9 cellular contexts compared by ENCODE assay signal in genomic region chr18:48408111-48408726, GRCh38. TPM values are rescaled to one million over a fixed set of nuclear protein-coding genes. Genes with fewer than 3 reads are reported as not detected.
A peak's percentile ranks its signal among the peaks of the same experiment; 100 is the strongest.
DNase-seq lines count a peak whose midpoint lies in the region; ATAC-seq and TF ChIP-seq lines count a peak whose summit lies in the region.
"Had no signal": no experiment of that assay in that cellular context is flagged by ENCODE, and none has a peak within 500 bp of the region (broad histone marks: within the 10 kb centered on the region; RNA-seq: fewer than 3 reads in every experiment).

No MANE protein-coding gene starts in this region.

- peak overlapping the region; percentile 76 for H3K23ac ChIP-seq in neuronal stem cell (ENCODE audit: low read depth, low read length, poor library complexity)

- peak overlapping the region; percentile 78 for H3K18ac ChIP-seq in neuronal stem cell (ENCODE audit: low read length)

- in situ Hi-C loops in Panc1 (cut with HindIII; ENCODE audit: low pct_unique_long_range_greater_than_20kb, low sequenced_read_pairs): no loop called here

- H3K4ac ChIP-seq in neuronal stem cell (ENCODE audit: low read length): no peak overlapping the region

- peaks cover 0 to 2% (median 0%) of the 10 kb centered on the region in 7 donors for H3K9me3 Mint-ChIP-seq in CD4-positive, CD25-positive, alpha-beta regulatory T cell

- H3K4me2 ChIP-seq in neuronal stem cell (ENCODE audit: insufficient read depth, low read length, poor library complexity, severe bottlenecking): peak overlapping the region; percentile 89

- peaks cover 62% of the 10 kb centered on the region for H3K27me3 Mint-ChIP-seq in CD4-positive, CD25-positive, alpha-beta regulatory T cell

- H2BK120ac ChIP-seq in neuronal stem cell (ENCODE audit: low read depth, low read length): no peak overlapping the region

- TF ChIP-seq CTCF in Panc1 (IDR thresholded peaks at IDR 0.05): no peak

- H3K36me3 ChIP-seq in CD4-positive, CD25-positive, alpha-beta regulatory T cell (ENCODE audit: control insufficient read depth, insufficient read depth, low read length): no peaks in the 10 kb centered on the region
- no peaks in the 10 kb centered on the region for H3K36me3 ChIP-seq in Panc1 (ENCODE audit: control insufficient read depth, insufficient read depth, low read length)
- H3K36me3 ChIP-seq in esophagus (ENCODE audit: control insufficient read depth in 2 of 2, insufficient read depth in 2 of 2, low read length in 1 of 2): no peaks in the 10 kb centered on the region
- no peaks in the 10 kb centered on the region for H3K36me3 ChIP-seq in neuronal stem cell (replicated peaks in 1 of 2; ENCODE audit: control insufficient read depth in 2 of 2, insufficient read depth in 2 of 2, low read length in 2 of 2)

- no peak overlapping the region for H3K14ac ChIP-seq in neuronal stem cell (ENCODE audit: low read length)

- peak in 1 of 3 donors; percentile 14 for DNase-seq in CD4-positive, CD25-positive, alpha-beta regulatory T cell
- DNase-seq in Panc1 (ENCODE audit: low read depth, low spot score) (no peak), neuronal stem cell (ENCODE audit: low spot score) (no peak), NCI-H82 (lab: John Stamatoyannopoulos, UW) (no peak), COLO829 (ENCODE audit: low spot score) (no peak), cerebellar cortex (ENCODE audit: low spot score) (no peak)
- DNase-seq: amniotic stem cell had no signal

- no peak overlapping the region for H2BK12ac ChIP-seq in neuronal stem cell (ENCODE audit: low read length)

- POLR2A ChIA-PET in Panc1 (lab: Charles Lee): no interaction called here

- 6% methylated on average over 41 to 42 of the region's 42 CpGs for WGBS in esophagus, 2 donors
- no CpG with 5 or more reads among the region's 42 CpGs for WGBS in neuronal stem cell (ENCODE audit: extremely low coverage in 2 of 2, insufficient read length in 2 of 2, insufficient replicate concordance in 1 of 2), 2 donors

- no peaks in the 10 kb centered on the region for H3K36me3 Mint-ChIP-seq in CD4-positive, CD25-positive, alpha-beta regulatory T cell

- peaks cover 15% of the 10 kb centered on the region for H3K4me1 ChIP-seq in CD4-positive, CD25-positive, alpha-beta regulatory T cell (ENCODE audit: control insufficient read depth, insufficient read depth, low read length, poor library complexity, severe bottlenecking)
- H3K4me1 ChIP-seq in Panc1 (ENCODE audit: control insufficient read depth, insufficient read depth, low read length) (no peaks in the 10 kb centered on the region), esophagus (ENCODE audit: control insufficient read depth in 2 of 2, insufficient read depth in 2 of 2, low read length in 1 of 2) (peaks cover 0 to 10% of the 10 kb centered on the region in 2 donors), neuronal stem cell (ENCODE audit: control insufficient read depth in 2 of 2, insufficient read depth in 1 of 2, low read depth in 1 of 2, low read length in 2 of 2) (peaks cover 4 to 29% of the 10 kb centered on the region in 2 donors)

- H3K27ac ChIP-seq in CD4-positive, CD25-positive, alpha-beta regulatory T cell (ENCODE audit: insufficient read depth, low read length, poor library complexity, severe bottlenecking): no peak overlapping the region
- no peak overlapping the region for H3K27ac ChIP-seq in Panc1 (ENCODE audit: low read length)
- H3K27ac ChIP-seq in esophagus (ENCODE audit: low read depth in 2 of 2, low read length in 1 of 2): no peak overlapping the region
- H3K27ac ChIP-seq in neuronal stem cell (replicated peaks; ENCODE audit: low read length): no peak overlapping the region

- peaks cover 0 to 19% (median 10%) of the 10 kb centered on the region in 4 donors for H3K4me1 Mint-ChIP-seq in CD4-positive, CD25-positive, alpha-beta regulatory T cell

- H2AK5ac ChIP-seq in neuronal stem cell (ENCODE audit: low read depth, low read length): no peak overlapping the region

- H3K9ac ChIP-seq in neuronal stem cell (ENCODE audit: low read depth, low read length, poor library complexity): peak overlapping the region; percentile 46

- peak overlapping the region; percentile 94 for H2AFZ ChIP-seq in neuronal stem cell (ENCODE audit: low read length)

- no TSS peak for BruUV-seq in Panc1 (replicated peaks; lab: Mats Ljungman, UMichigan)

- ATAC-seq in CD4-positive, CD25-positive, alpha-beta regulatory T cell (ENCODE audit: low read depth in 2 of 2): no peak
- ATAC-seq in Panc1 (no peak), HG03378 (IDR thresholded peaks at IDR 0.05; ENCODE audit: unreplicated experiment) (no peak)

- no peak overlapping the region for H4K8ac ChIP-seq in neuronal stem cell (ENCODE audit: low read depth, low read length)

- peaks cover 28% of the 10 kb centered on the region for H3K27me3 ChIP-seq in CD4-positive, CD25-positive, alpha-beta regulatory T cell (ENCODE audit: control insufficient read depth, insufficient read depth, low read length)
- H3K27me3 ChIP-seq in Panc1 (ENCODE audit: control insufficient read depth, insufficient read depth, low read length): peaks cover 19% of the 10 kb centered on the region
- no peaks in the 10 kb centered on the region for H3K27me3 ChIP-seq in esophagus (ENCODE audit: control insufficient read depth in 1 of 2, insufficient read depth in 2 of 2, low read length in 2 of 2)
- peaks cover 7 to 77% (median 33%) of the 10 kb centered on the region in 3 experiments for H3K27me3 ChIP-seq in neuronal stem cell (ENCODE audit: control insufficient read depth in 3 of 3, insufficient read depth in 3 of 3, low read depth in 1 of 3, low read length in 3 of 3)

- H2BK15ac ChIP-seq in neuronal stem cell (ENCODE audit: low read length): peak overlapping the region; percentile 44

- H3K79me1 ChIP-seq in neuronal stem cell (ENCODE audit: low read depth, low read length): no peaks in the 10 kb centered on the region

- H3K4me3 Mint-ChIP-seq in CD4-positive, CD25-positive, alpha-beta regulatory T cell: peak overlapping the region; percentile 40 to 88 (median 68)

- intact Hi-C loops in Panc1 (cut with micrococcal nuclease; ENCODE audit: unreplicated experiment): no loop called here

- no peaks in the 10 kb centered on the region for H3K9me3 ChIP-seq in CD4-positive, CD25-positive, alpha-beta regulatory T cell (ENCODE audit: control insufficient read depth in 2 of 2, low read length in 2 of 2)
- H3K9me3 ChIP-seq in Panc1 (ENCODE audit: control insufficient read depth, insufficient read depth, low read depth, low read length) (no peaks in the 10 kb centered on the region), esophagus (ENCODE audit: control insufficient read depth in 2 of 2, insufficient read depth in 1 of 2, low read depth in 1 of 2, low read length in 1 of 2) (no peaks in the 10 kb centered on the region), neuronal stem cell (replicated peaks in 1 of 2; ENCODE audit: control insufficient read depth in 2 of 2, insufficient read depth in 1 of 2, low read depth in 1 of 2, low read length in 2 of 2) (no peaks in the 10 kb centered on the region)

- H4K91ac ChIP-seq in neuronal stem cell (ENCODE audit: low read depth, low read length, poor library complexity): no peak overlapping the region

- H2BK5ac ChIP-seq in neuronal stem cell (ENCODE audit: low read length): no peak overlapping the region

- CTCF ChIA-PET in Panc1 (lab: Charles Lee): no interaction called here

- no peak overlapping the region for H3K27ac Mint-ChIP-seq in CD4-positive, CD25-positive, alpha-beta regulatory T cell

- H3K4me3 ChIP-seq in CD4-positive, CD25-positive, alpha-beta regulatory T cell (ENCODE audit: low read depth, low read length): no peak overlapping the region
- peak overlapping the region; percentile 6 to 47; a peak in 2 of 4 replicates for H3K4me3 ChIP-seq in Panc1 (ENCODE audit: low read depth in 2 of 2, low read length in 2 of 2)
- peak overlapping the region; percentile 62 to 80 for H3K4me3 ChIP-seq in esophagus (ENCODE audit: low read depth in 1 of 2, low read length in 2 of 2)
- peak overlapping the region; percentile 50 to 86 for H3K4me3 ChIP-seq in neuronal stem cell (ENCODE audit: low read length in 2 of 2)

RNA-seq across cellular contexts. Expression of gene ZBTB7C, which starts 1.0 kb away (rescaled TPM):
- not detected for total RNA-seq in CD4-positive, CD25-positive, alpha-beta regulatory T cell
- polyA plus RNA-seq in CD4-positive, CD25-positive, alpha-beta regulatory T cell: not detected
- 0.03 TPM for total RNA-seq in Panc1 (2021; ENCODE audit: unreplicated experiment)
- polyA plus RNA-seq in Panc1 (2012; ENCODE audit: insufficient read length): not detected
- 10 to 100 TPM; 20.6 to 24.5 TPM for polyA plus RNA-seq in esophagus
- 2.0 TPM for polyA plus RNA-seq in neuronal stem cell (2013, experiment 1 of 2)
- polyA plus RNA-seq in neuronal stem cell (2013, experiment 2 of 2): 1.9 TPM
